Comparison of ENCODE assay signal across 12 cellular contexts in genomic region chr4:146486565-146486964, GRCh38. TPM values are rescaled to one million over a fixed set of nuclear protein-coding genes. Genes with fewer than 3 reads are reported as not detected.
DNase-seq lines count a peak whose midpoint lies in the region; ATAC-seq and TF ChIP-seq lines count a peak whose summit lies in the region.
"Had no signal": no experiment of that assay in that cellular context is flagged by ENCODE, and none has a peak within 500 bp of the region (broad histone marks: within the 10 kb centered on the region; RNA-seq: fewer than 3 reads in every experiment).

No MANE protein-coding gene starts in this region.

- H3K4me3 Mint-ChIP-seq in T-helper 17 cell (peak overlapping the region; percentile 63), MCF 10A (ENCODE audit: unreplicated experiment) (no peak overlapping the region)
- H3K4me3 Mint-ChIP-seq: H9 had no signal

- peaks cover 2% of the 10 kb centered on the region for H3K9me3 ChIP-seq in T-helper 17 cell (ENCODE audit: control insufficient read depth, low read length, poor library complexity, severe bottlenecking)

- H3K9me3 Mint-ChIP-seq in MCF 10A (ENCODE audit: unreplicated experiment) = peaks cover 10% of the 10 kb centered on the region

- H3K27ac Mint-ChIP-seq in T-helper 17 cell (peak overlapping the region; percentile 48), MCF 10A (ENCODE audit: low read depth, unreplicated experiment) (no peak overlapping the region)
- H3K27ac Mint-ChIP-seq: H9 had no signal

- BruUV-seq in MCF 10A (replicated peaks; lab: Mats Ljungman, UMichigan) = no TSS peak

- CTCF ChIA-PET in MCF 10A (lab: Yijun Ruan, JAX) = interaction anchor here (0.6 kb wide), 1 partner anchor 611 kb away, joined by 3 read pairs; no protein-coding TSS in a partner anchor

- intact Hi-C loops in MCF 10A (cut with micrococcal nuclease) = no loop called here

- no peaks in the 10 kb centered on the region for H3K27me3 Mint-ChIP-seq in T-helper 17 cell
- H3K27me3 Mint-ChIP-seq in MCF 10A (ENCODE audit: insufficient read depth, unreplicated experiment) = no peaks in the 10 kb centered on the region

- H3K36me3 Mint-ChIP-seq in T-helper 17 cell (ENCODE audit: low read depth) = peaks cover 4% of the 10 kb centered on the region
- H3K36me3 Mint-ChIP-seq in MCF 10A (ENCODE audit: insufficient read depth, unreplicated experiment) = peaks cover 13% of the 10 kb centered on the region

- ATAC-seq in GM18498 (IDR thresholded peaks at IDR 0.05; ENCODE audit: unreplicated experiment) (peak; percentile 86), GM19397 (IDR thresholded peaks at IDR 0.05; ENCODE audit: unreplicated experiment) (peak; percentile 82), HG02970 (IDR thresholded peaks at IDR 0.05; ENCODE audit: low FRiP score, unreplicated experiment) (peak; percentile 65), T-helper 17 cell (no peak)
- ATAC-seq: sciatic nerve had no signal

- POLR2A ChIA-PET in MCF 10A (lab: Yijun Ruan, JAX) = interaction anchor here (1.7 kb wide), 1 partner anchor 9 kb away, joined by 7 read pairs; no protein-coding TSS in a partner anchor

- peaks cover 11% of the 10 kb centered on the region for H3K4me1 Mint-ChIP-seq in T-helper 17 cell
- no peaks in the 10 kb centered on the region for H3K4me1 Mint-ChIP-seq in MCF 10A (ENCODE audit: insufficient read depth, unreplicated experiment)

- TF ChIP-seq CTCF in MCF 10A (IDR thresholded peaks at IDR 0.05; ENCODE audit: unreplicated experiment) = no peak

- DNase-seq in T-helper 17 cell = no peak
- no peak for DNase-seq in NCI-H2171 treated with DMSO at 0.1 percent for 48 hours (lab: John Stamatoyannopoulos, UW)
- DNase-seq in DMS53 treated with DMSO at 0.1 percent for 48 hours (lab: John Stamatoyannopoulos, UW; ENCODE audit: unreplicated experiment) = no peak
- DNase-seq in MCF 10A (ENCODE audit: unreplicated experiment) = no peak
- no peak for DNase-seq in NCI-H2107 treated with DMSO at 0.1 percent for 48 hours (lab: John Stamatoyannopoulos, UW; ENCODE audit: unreplicated experiment)
- DNase-seq: activated CD4-positive, alpha-beta T cell treated with anti-CD3 and anti-CD28 coated beads for 48 hours; H9; mesenchymal stem cell had no signal

RNA-seq across cellular contexts. Expression of gene SLC10A7, which starts 35.2 kb away (rescaled TPM):
- 10 to 100 TPM; 19.8 to 22.3 TPM for total RNA-seq in T-helper 17 cell
- total RNA-seq in MCF 10A (2022) = 23.0 and 27.4 TPM in 2 replicates
